ENCODE assay signal across 8 cellular contexts in the genomic region with DNA sequence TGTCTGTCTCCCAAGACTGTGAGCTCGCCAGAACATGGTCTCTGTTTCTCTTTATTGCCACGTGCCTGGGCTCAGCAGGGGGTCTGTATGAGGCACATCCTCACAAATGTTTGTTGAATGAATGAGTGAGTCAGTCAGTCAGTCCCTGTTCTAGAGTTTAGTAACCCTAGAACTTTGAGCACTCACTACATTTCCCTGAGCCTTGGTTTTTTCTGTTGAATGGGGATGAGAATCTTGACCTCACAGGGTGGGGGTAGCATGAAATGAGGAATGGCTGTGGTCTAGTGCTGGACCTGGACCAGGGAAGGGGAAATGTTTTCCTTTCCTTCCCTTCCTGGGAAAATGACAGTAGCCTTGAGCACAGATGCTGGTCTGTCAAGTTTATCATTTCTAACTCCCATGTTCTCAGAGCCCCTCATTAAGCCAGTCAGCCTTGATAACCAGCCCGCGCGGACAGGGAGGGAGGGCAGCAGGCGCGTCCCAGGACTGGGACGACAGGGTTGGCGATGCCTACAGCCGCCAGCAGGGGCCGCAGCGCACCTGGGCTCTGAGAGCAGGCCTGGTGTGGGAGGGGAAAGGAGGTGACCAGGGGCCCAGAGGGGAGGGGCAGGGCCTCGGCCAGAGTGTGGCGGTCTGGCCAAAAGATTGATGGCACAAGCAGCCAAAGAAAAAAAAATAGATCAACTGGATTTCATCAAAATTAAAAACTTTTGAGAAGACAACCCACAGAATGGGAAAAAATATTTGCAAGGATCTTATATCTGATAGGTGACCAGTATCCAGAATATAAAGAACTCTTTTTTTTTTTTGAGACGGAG. TPM values are rescaled to one million over a fixed set of nuclear protein-coding genes. Genes with fewer than 3 reads are reported as not detected.
DNase-seq lines count a peak whose midpoint lies in the region; ATAC-seq and TF ChIP-seq lines count a peak whose summit lies in the region.

No MANE protein-coding gene starts in this region.

- no peaks in the 10 kb centered on the region for H3K27me3 ChIP-seq in kidney epithelial cell (ENCODE audit: control insufficient read depth, insufficient read depth, low read length)

- H3K4me3 ChIP-seq in GM12875 (ENCODE audit: low read depth, low read length) (no peak overlapping the region), cardiac fibroblast (replicated peaks in 1 of 2; ENCODE audit: low read depth in 2 of 2, low read length in 2 of 2) (no peak overlapping the region), kidney epithelial cell (ENCODE audit: low read depth, low read length) (no peak overlapping the region)

- ATAC-seq in HG02870 (IDR thresholded peaks at IDR 0.05; ENCODE audit: unreplicated experiment), result peak; percentile 62

- peak; percentile 98 for TF ChIP-seq CTCF in 22Rv1 (IDR thresholded peaks at IDR 0.05)
- peak; percentile 98 for TF ChIP-seq CTCF in GM12875 (IDR thresholded peaks at IDR 0.05; ENCODE audit: borderline replicate concordance, insufficient read depth, low read depth, low read length)
- TF ChIP-seq CTCF in cardiac fibroblast (IDR thresholded peaks at IDR 0.05; ENCODE audit: low read depth, low read length), result peak; percentile 98
- peak; percentile 99 for TF ChIP-seq CTCF in kidney epithelial cell (IDR thresholded peaks at IDR 0.05; ENCODE audit: insufficient read depth, low read length, poor library complexity, severe bottlenecking)

- H3K27ac ChIP-seq in 22Rv1, result no peak overlapping the region

- no peaks in the 10 kb centered on the region for H3K36me3 ChIP-seq in kidney epithelial cell (ENCODE audit: control insufficient read depth, insufficient read depth, low read length)

- DNase-seq in NCI-H2171 (lab: John Stamatoyannopoulos, UW) (peak; percentile 40), cardiac fibroblast (ENCODE audit: low read depth in 2 of 2) (peak; percentile 76 to 80), kidney epithelial cell (ENCODE audit: low read depth) (peak; percentile 19)
- DNase-seq in activated CD4-positive, CD25-positive, alpha-beta regulatory T cell treated with anti-CD3 and anti-CD28 coated beads, Interleukin-2, amount 50 U/mL, for 16 hours (ENCODE audit: low read depth, low spot score), result peak; percentile 35
- DNase-seq in stimulated activated CD4-positive, alpha-beta T cell treated with anti-CD3 and anti-CD28 coated beads, Interleukin-1b, Interleukin-23, amount 100 ng/mL, for 4 hours (ENCODE audit: low read depth in 2 of 2), result peak; percentile 57 to 74

RNA-seq across cellular contexts. Expression of a gene that starts 24.1 kb away (rescaled TPM):
- total RNA-seq in kidney epithelial cell, result 9.7 and 17.1 TPM in 2 replicates

RNA-seq across cellular contexts. Expression of a gene that starts 25.8 kb away (rescaled TPM):
- total RNA-seq in kidney epithelial cell, result 66.4 and 76.4 TPM in 2 replicates

Comparison
In these comparisons a context has a peak if more than half of its experiments do, and no peak if none do; other contexts are left out.
1. DNase-seq: peak in every context shown above with its lines; median percentile 78 in cardiac fibroblast; 66 in stimulated activated CD4-positive, alpha-beta T cell treated with anti-CD3 and anti-CD28 coated beads, Interleukin-1b, Interleukin-23, amount 100 ng/mL, for 4 hours; 40 in NCI-H2171; 35 in activated CD4-positive, CD25-positive, alpha-beta regulatory T cell treated with anti-CD3 and anti-CD28 coated beads, Interleukin-2, amount 50 U/mL, for 16 hours; 19 in kidney epithelial cell.